ENCODE assay signal across 8 cellular contexts in the genomic region with DNA sequence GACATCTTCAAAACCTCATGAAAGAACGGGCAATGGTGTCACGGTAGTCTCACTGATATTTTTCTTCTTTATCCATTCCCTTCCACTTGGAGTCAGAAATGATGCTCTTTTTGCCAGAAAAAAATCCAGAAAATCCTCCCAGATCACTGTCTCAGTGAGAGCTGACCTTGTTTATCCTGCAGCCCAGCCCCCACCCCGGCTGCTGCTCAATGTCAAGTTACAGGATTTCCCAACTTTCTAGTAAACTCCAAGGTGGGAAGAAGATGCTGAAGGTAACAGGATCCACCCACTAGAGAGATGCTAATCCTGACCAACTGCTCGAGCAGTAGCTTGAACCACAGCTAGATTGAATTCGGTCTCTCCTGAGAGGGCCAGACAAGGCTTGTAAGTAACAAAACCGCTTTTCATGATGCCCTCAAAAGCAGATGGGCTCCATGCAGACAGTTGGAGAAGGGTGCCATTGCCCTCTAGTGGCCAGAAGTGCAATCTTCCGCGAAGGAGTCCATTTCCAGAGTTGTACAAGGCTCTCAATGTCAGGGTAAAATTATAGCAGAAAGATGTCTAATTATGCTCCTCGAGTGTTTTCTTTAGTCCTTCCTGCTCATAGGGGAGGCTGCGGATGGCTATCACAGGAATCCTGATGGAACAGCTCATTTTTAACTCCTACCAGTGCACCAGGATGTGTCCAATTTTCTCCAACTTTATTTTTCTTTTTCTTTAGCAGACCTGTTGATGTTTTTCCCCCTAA. TPM values are rescaled to one million over a fixed set of nuclear protein-coding genes. Genes with fewer than 3 reads are reported as not detected.
DNase-seq lines count a peak whose midpoint lies in the region; ATAC-seq and TF ChIP-seq lines count a peak whose summit lies in the region.

No MANE protein-coding gene starts in this region.

- no peak overlapping the region for H3K27ac Mint-ChIP-seq in progenitor cell of endocrine pancreas

- ATAC-seq in GM18907 (IDR thresholded peaks at IDR 0.05; ENCODE audit: unreplicated experiment): peak; percentile 90
- ATAC-seq in HG03280 (IDR thresholded peaks at IDR 0.05; ENCODE audit: unreplicated experiment): peak; percentile 86
- ATAC-seq in heart right ventricle: peak in 7 of 8 donors; percentile 35 to 70 (median 64)

- DNase-seq in COLO668 (lab: John Stamatoyannopoulos, UW; ENCODE audit: unreplicated experiment) (peak; percentile 56), NCI-H524 (lab: John Stamatoyannopoulos, UW) (peak; percentile 96 to 99), adipocyte (ENCODE audit: low read depth) (peak; percentile 93), heart right ventricle (peak; percentile 53 to 72), progenitor cell of endocrine pancreas (ENCODE audit: low spot score, unreplicated experiment) (peak; percentile 58)
- no peak for DNase-seq in central memory CD4-positive, alpha-beta T cell

- no peaks in the 10 kb centered on the region for H3K36me3 Mint-ChIP-seq in progenitor cell of endocrine pancreas (ENCODE audit: insufficient read depth)

- no peak overlapping the region for H3K4me3 Mint-ChIP-seq in progenitor cell of endocrine pancreas (ENCODE audit: low read depth)

- H3K9ac ChIP-seq in adipocyte (ENCODE audit: low read length): peak overlapping the region; percentile 95

- TF ChIP-seq CTCF in heart right ventricle (IDR thresholded peaks at IDR 0.05) (peak; percentile 75 to 93 (median 90)), progenitor cell of endocrine pancreas (IDR thresholded peaks at IDR 0.05; ENCODE audit: unreplicated experiment) (peak; percentile 94)

- intact Hi-C loops in heart right ventricle (cut with DNase I): loop anchor here in 7 of 10 donors (5.0 to 10.0 kb wide), 8 partner anchors 136 to 1753 kb away; no protein-coding TSS in a partner anchor

- H3K4me3 ChIP-seq in adipocyte (ENCODE audit: low read length) (peak overlapping the region; percentile 45), heart right ventricle (no peak overlapping the region)

- H3K9me3 Mint-ChIP-seq in progenitor cell of endocrine pancreas (ENCODE audit: low read depth): no peaks in the 10 kb centered on the region

- H3K4me1 ChIP-seq in adipocyte (ENCODE audit: control insufficient read depth, insufficient read depth, low read length): peaks cover 46% of the 10 kb centered on the region
- peaks cover 0 to 33% (median 9%) of the 10 kb centered on the region in 9 donors for H3K4me1 ChIP-seq in heart right ventricle

- H3K27ac ChIP-seq in heart right ventricle: no peak overlapping the region

- H3K36me3 ChIP-seq in adipocyte (ENCODE audit: control insufficient read depth, insufficient read depth, low read length, severe bottlenecking) (peaks cover 12% of the 10 kb centered on the region), heart right ventricle (peaks cover 0 to 9% (median 0%) of the 10 kb centered on the region in 9 donors)

- WGBS in heart right ventricle, 2 donors: 15 to 22% methylated on average over 10 of the region's 10 CpGs

- H3K27me3 ChIP-seq in adipocyte (replicated peaks; ENCODE audit: control insufficient read depth, insufficient read depth, low read length): no peaks in the 10 kb centered on the region
- H3K27me3 ChIP-seq in heart right ventricle: peaks cover 0 to 41% (median 16%) of the 10 kb centered on the region in 7 donors

- peaks cover 41% of the 10 kb centered on the region for H3K27me3 Mint-ChIP-seq in progenitor cell of endocrine pancreas

- H3K9me3 ChIP-seq in adipocyte (ENCODE audit: control insufficient read depth, low read length) (no peaks in the 10 kb centered on the region), heart right ventricle (no peaks in the 10 kb centered on the region)

- peaks cover 22% of the 10 kb centered on the region for H3K4me1 Mint-ChIP-seq in progenitor cell of endocrine pancreas (ENCODE audit: low read depth)

RNA-seq across cellular contexts. Expression of a gene that starts 4.0 kb away (rescaled TPM):
- total RNA-seq in heart right ventricle (10 to 100 TPM in 5 of 10 donors, 1 to 10 TPM in 5; 4.0 to 29.6 (median 8.5) TPM), progenitor cell of endocrine pancreas (5.5 and 6.0 TPM in 2 replicates)
- polyA plus RNA-seq in heart right ventricle: 1 to 10 TPM; 1.7 to 3.2 TPM
